Comparison of ENCODE assay signal across 14 cellular contexts in genomic region chr11:103582351-103582909, GRCh38.
"Had no signal": no experiment of that assay in that cellular context is flagged by ENCODE, and none has a peak within 500 bp of the region (broad histone marks: within the 10 kb centered on the region; RNA-seq: fewer than 3 reads in every experiment).

No MANE protein-coding gene starts in this region.

- H3K27ac ChIP-seq: lower lobe of right lung, neutrophil, tibial nerve had no signal

- DNase-seq: activated CD4-positive, alpha-beta T cell treated with anti-CD3 and anti-CD28 coated beads, Interleukin-2, amount 50 U/mL, for 48 hours; activated CD4-positive, CD25-positive, alpha-beta regulatory T cell treated with anti-CD3 and anti-CD28 coated beads, Interleukin-2, amount 50 U/mL, for 72 hours; activated effector memory CD4-positive, alpha-beta T cell treated with anti-CD3 and anti-CD28 coated beads, Interleukin-2, amount 50 U/mL, for 16 hours; activated T-cell treated with anti-CD3 and anti-CD28 coated beads, Interleukin-2, amount 50 U/mL, for 4 hours; aorta; left cardiac atrium; lower lobe of right lung; naive thymus-derived CD4-positive, alpha-beta T cell; posterior cingulate gyrus; right cardiac atrium had no signal

- H3K27me3 ChIP-seq: neutrophil, tibial nerve had no signal

- H3K36me3 ChIP-seq: lower lobe of right lung, neutrophil, tibial nerve had no signal

- H3K4me3 ChIP-seq: lower lobe of right lung, tibial nerve had no signal

- H3K4me1 ChIP-seq: lower lobe of right lung, tibial nerve had no signal

- ATAC-seq: activated naive CD4-positive, alpha-beta T cell treated with anti-CD3 and anti-CD28 coated beads, Interleukin-2, amount 50 U/mL, for 72 hours; activated T-cell treated with anti-CD3 and anti-CD28 coated beads, Interleukin-2, amount 50 U/mL, for 4 hours; left cardiac atrium; lower lobe of right lung; naive thymus-derived CD4-positive, alpha-beta T cell; right cardiac atrium; stimulated activated effector memory CD8-positive, alpha-beta T cell treated with anti-CD3 and anti-CD28 coated beads, Interleukin-12 subunit alpha, Interleukin-12 subunit beta, amount 100 ng/mL, for 72 hours had no signal

- H3K9me3 ChIP-seq: lower lobe of right lung, neutrophil, tibial nerve had no signal
